9 cellular contexts compared by ENCODE assay signal in the genomic region with DNA sequence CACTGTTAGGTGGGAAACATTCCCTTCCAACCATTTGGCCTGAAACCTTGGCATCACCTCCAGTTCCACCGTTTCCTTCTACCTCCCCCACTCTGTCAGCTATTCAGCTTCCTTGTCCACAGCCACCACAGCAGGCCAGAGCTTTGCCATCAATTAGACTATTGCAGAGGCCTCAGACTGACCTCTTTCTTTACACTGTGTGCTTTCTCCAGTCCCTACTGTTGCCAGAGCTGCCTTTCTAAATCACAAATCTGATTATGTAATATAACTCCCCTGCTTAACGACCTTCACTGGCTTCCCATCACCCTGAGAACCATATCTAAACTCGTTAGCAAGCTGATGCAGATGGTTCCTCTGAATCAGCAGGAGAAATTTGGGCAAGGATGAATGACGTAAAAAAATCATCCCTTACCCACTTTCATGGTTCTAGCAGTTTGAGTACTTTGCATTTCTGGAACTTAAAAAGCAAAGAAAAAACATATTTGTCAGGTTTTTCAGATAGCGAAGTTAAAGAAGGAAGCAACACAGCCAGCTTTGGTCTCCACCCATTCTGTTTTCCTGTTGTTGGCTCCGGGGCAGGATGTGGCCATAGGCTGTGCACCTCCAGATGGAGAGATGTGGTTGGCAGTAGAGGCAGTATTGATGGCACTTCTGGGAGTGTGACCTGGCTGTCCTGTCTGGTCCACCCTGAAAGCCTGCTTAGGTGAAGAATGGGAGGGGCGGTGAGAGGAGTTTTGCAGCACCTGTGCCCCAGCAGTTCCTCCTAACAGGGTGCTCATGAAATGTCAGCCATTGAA.
A peak's percentile ranks its signal among the peaks of the same experiment; 100 is the strongest.
DNase-seq lines count a peak whose midpoint lies in the region; ATAC-seq and TF ChIP-seq lines count a peak whose summit lies in the region.
"Had no signal": no experiment of that assay in that cellular context is flagged by ENCODE, and none has a peak within 500 bp of the region (broad histone marks: within the 10 kb centered on the region; RNA-seq: fewer than 3 reads in every experiment).

No MANE protein-coding gene starts in this region.

- intact Hi-C loops in dorsolateral prefrontal cortex (cut with DNase I): no loop called here

- ATAC-seq in WTC11 (0 out of 2 replicates have a peak, but pooled peaks have one; percentile 24), GM21576 (IDR thresholded peaks at IDR 0.05; ENCODE audit: unreplicated experiment) (no peak), HG03097 (IDR thresholded peaks at IDR 0.05; ENCODE audit: low FRiP score, unreplicated experiment) (no peak)
- peak in 1 of 2 donors; percentile 75 for ATAC-seq in activated naive CD4-positive, alpha-beta T cell treated with anti-CD3 and anti-CD28 coated beads, Interleukin-2, amount 50 U/mL, for 72 hours

- no peaks in the 10 kb centered on the region for H3K36me3 Mint-ChIP-seq in WTC11
- peaks cover 0 to 13% of the 10 kb centered on the region in 2 donors for H3K36me3 Mint-ChIP-seq in activated naive CD4-positive, alpha-beta T cell treated with anti-CD3 and anti-CD28 coated beads, Interleukin-2, amount 50 U/mL, for 72 hours

- DNase-seq in NCI-H2171 (lab: John Stamatoyannopoulos, UW) (peak; percentile 19), WTC11 (ENCODE audit: low spot score) (no peak), NCI-H510A (lab: John Stamatoyannopoulos, UW) (no peak), dorsolateral prefrontal cortex (no peak)
- DNase-seq in activated naive CD4-positive, alpha-beta T cell treated with anti-CD3 and anti-CD28 coated beads, Interleukin-2, amount 50 U/mL, for 72 hours (ENCODE audit: low spot score in 2 of 2): no peak
- DNase-seq in stimulated activated CD4-positive, alpha-beta T cell treated with anti-CD3 and anti-CD28 coated beads, Interleukin-1b, Interleukin-23, amount 100 ng/mL, for 48 hours: peak; percentile 24

- H3K27me3 Mint-ChIP-seq in WTC11 (ENCODE audit: low read depth): no peaks in the 10 kb centered on the region

- CTCF ChIA-PET in WTC11 (lab: Charles Lee): no interaction called here

- H3K27ac ChIP-seq in dorsolateral prefrontal cortex: no peak overlapping the region

- peaks cover 7% of the 10 kb centered on the region for H3K4me1 Mint-ChIP-seq in WTC11

- TF ChIP-seq CTCF in WTC11 (IDR thresholded peaks at IDR 0.05) (no peak), dorsolateral prefrontal cortex (IDR thresholded peaks at IDR 0.05 in 54 of 56, conservative IDR thresholded peaks at IDR 0.05 in 2 of 56; ENCODE audit: low read depth in 1 of 56, partially characterized antibody in 56 of 56) (no peak)

- no peak overlapping the region for H3K4me3 Mint-ChIP-seq in WTC11
- H3K4me3 Mint-ChIP-seq: neural crest cell had no signal

- H3K27ac Mint-ChIP-seq in WTC11: no peak overlapping the region
- peak overlapping the region; percentile 16 to 76 for H3K27ac Mint-ChIP-seq in activated naive CD4-positive, alpha-beta T cell treated with anti-CD3 and anti-CD28 coated beads, Interleukin-2, amount 50 U/mL, for 72 hours

- H3K27me3 ChIP-seq in dorsolateral prefrontal cortex: peaks cover 0 to 5% (median 0%) of the 10 kb centered on the region in 45 donors

- no peak overlapping the region for H3K4me3 ChIP-seq in dorsolateral prefrontal cortex

- POLR2A ChIA-PET in WTC11 (lab: Charles Lee): no interaction called here

- H3K9me3 Mint-ChIP-seq in WTC11: no peaks in the 10 kb centered on the region
- peaks cover 4 to 7% of the 10 kb centered on the region in 2 donors for H3K9me3 Mint-ChIP-seq in activated naive CD4-positive, alpha-beta T cell treated with anti-CD3 and anti-CD28 coated beads, Interleukin-2, amount 50 U/mL, for 72 hours
- H3K9me3 Mint-ChIP-seq: neural crest cell had no signal

TF ChIP-seq in WTC11, 78 proteins besides CTCF, POLR2A, EP300 and RAD21 (continues in another document):
- TF ChIP-seq MXD4 (CRISPR knock-in tag; IDR thresholded peaks at IDR 0.05; ENCODE audit: borderline replicate concordance) (no peak), TEAD1 (CRISPR knock-in tag; IDR thresholded peaks at IDR 0.05) (no peak), ZNF263 (CRISPR knock-in tag; IDR thresholded peaks at IDR 0.05; ENCODE audit: low read depth) (no peak), CREB1 (CRISPR knock-in tag; IDR thresholded peaks at IDR 0.05) (no peak), ZNF317 (CRISPR knock-in tag; IDR thresholded peaks at IDR 0.05; ENCODE audit: borderline replicate concordance, low read depth) (no peak), CBFB (CRISPR knock-in tag; IDR thresholded peaks at IDR 0.05; ENCODE audit: low read depth) (no peak), NFATC4 (CRISPR knock-in tag; IDR thresholded peaks at IDR 0.05) (no peak), ZBTB21 (CRISPR knock-in tag; IDR thresholded peaks at IDR 0.05; ENCODE audit: borderline replicate concordance) (no peak)
- TF ChIP-seq, protein P1, sequence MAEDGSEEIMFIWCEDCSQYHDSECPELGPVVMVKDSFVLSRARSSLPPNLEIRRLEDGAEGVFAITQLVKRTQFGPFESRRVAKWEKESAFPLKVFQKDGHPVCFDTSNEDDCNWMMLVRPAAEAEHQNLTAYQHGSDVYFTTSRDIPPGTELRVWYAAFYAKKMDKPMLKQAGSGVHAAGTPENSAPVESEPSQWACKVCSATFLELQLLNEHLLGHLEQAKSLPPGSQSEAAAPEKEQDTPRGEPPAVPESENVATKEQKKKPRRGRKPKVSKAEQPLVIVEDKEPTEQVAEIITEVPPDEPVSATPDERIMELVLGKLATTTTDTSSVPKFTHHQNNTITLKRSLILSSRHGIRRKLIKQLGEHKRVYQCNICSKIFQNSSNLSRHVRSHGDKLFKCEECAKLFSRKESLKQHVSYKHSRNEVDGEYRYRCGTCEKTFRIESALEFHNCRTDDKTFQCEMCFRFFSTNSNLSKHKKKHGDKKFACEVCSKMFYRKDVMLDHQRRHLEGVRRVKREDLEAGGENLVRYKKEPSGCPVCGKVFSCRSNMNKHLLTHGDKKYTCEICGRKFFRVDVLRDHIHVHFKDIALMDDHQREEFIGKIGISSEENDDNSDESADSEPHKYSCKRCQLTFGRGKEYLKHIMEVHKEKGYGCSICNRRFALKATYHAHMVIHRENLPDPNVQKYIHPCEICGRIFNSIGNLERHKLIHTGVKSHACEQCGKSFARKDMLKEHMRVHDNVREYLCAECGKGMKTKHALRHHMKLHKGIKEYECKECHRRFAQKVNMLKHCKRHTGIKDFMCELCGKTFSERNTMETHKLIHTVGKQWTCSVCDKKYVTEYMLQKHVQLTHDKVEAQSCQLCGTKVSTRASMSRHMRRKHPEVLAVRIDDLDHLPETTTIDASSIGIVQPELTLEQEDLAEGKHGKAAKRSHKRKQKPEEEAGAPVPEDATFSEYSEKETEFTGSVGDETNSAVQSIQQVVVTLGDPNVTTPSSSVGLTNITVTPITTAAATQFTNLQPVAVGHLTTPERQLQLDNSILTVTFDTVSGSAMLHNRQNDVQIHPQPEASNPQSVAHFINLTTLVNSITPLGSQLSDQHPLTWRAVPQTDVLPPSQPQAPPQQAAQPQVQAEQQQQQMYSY (CRISPR knock-in tag; IDR thresholded peaks at IDR 0.05): no peak
- TF ChIP-seq, protein P2, sequence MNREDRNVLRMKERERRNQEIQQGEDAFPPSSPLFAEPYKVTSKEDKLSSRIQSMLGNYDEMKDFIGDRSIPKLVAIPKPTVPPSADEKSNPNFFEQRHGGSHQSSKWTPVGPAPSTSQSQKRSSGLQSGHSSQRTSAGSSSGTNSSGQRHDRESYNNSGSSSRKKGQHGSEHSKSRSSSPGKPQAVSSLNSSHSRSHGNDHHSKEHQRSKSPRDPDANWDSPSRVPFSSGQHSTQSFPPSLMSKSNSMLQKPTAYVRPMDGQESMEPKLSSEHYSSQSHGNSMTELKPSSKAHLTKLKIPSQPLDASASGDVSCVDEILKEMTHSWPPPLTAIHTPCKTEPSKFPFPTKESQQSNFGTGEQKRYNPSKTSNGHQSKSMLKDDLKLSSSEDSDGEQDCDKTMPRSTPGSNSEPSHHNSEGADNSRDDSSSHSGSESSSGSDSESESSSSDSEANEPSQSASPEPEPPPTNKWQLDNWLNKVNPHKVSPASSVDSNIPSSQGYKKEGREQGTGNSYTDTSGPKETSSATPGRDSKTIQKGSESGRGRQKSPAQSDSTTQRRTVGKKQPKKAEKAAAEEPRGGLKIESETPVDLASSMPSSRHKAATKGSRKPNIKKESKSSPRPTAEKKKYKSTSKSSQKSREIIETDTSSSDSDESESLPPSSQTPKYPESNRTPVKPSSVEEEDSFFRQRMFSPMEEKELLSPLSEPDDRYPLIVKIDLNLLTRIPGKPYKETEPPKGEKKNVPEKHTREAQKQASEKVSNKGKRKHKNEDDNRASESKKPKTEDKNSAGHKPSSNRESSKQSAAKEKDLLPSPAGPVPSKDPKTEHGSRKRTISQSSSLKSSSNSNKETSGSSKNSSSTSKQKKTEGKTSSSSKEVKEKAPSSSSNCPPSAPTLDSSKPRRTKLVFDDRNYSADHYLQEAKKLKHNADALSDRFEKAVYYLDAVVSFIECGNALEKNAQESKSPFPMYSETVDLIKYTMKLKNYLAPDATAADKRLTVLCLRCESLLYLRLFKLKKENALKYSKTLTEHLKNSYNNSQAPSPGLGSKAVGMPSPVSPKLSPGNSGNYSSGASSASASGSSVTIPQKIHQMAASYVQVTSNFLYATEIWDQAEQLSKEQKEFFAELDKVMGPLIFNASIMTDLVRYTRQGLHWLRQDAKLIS (CRISPR knock-in tag; IDR thresholded peaks at IDR 0.05; ENCODE audit: borderline replicate concordance): no peak
- TF ChIP-seq, protein P3, sequence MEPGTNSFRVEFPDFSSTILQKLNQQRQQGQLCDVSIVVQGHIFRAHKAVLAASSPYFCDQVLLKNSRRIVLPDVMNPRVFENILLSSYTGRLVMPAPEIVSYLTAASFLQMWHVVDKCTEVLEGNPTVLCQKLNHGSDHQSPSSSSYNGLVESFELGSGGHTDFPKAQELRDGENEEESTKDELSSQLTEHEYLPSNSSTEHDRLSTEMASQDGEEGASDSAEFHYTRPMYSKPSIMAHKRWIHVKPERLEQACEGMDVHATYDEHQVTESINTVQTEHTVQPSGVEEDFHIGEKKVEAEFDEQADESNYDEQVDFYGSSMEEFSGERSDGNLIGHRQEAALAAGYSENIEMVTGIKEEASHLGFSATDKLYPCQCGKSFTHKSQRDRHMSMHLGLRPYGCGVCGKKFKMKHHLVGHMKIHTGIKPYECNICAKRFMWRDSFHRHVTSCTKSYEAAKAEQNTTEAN (CRISPR knock-in tag; IDR thresholded peaks at IDR 0.05): no peak

Comparison
In these comparisons a context has a peak if more than half of its experiments do, and no peak if none do; other contexts are left out.
1. DNase-seq: peak in NCI-H2171 (single experiment) and stimulated activated CD4-positive, alpha-beta T cell treated with anti-CD3 and anti-CD28 coated beads, Interleukin-1b, Interleukin-23, amount 100 ng/mL, for 48 hours (single experiment); none in WTC11 (single experiment), activated naive CD4-positive, alpha-beta T cell treated with anti-CD3 and anti-CD28 coated beads, Interleukin-2, amount 50 U/mL, for 72 hours (0 of 2), NCI-H510A (single experiment) and dorsolateral prefrontal cortex (0 of 10).